8 cellular contexts compared by ENCODE assay signal in the genomic region with DNA sequence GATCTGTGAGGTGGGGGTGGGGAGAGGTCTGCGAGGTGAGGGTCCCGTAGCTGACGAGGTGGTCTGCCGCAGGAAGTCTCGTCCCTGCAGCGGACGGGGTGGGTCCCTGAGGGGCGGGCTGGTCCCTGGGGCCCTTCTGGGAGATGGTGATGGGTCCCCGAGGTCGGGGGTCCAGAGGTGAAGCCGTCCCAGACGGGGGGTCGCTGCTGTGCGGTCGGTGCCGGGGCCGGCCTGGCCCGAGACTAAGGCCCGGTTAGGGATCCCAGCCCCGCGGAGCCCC. TPM values are rescaled to one million over a fixed set of nuclear protein-coding genes. Genes with fewer than 3 reads are reported as not detected.
A peak's percentile ranks its signal among the peaks of the same experiment; 100 is the strongest.
DNase-seq lines count a peak whose midpoint lies in the region; ATAC-seq and TF ChIP-seq lines count a peak whose summit lies in the region.

No MANE protein-coding gene starts in this region.

- peaks cover 7% of the 10 kb centered on the region; the same call in 1 of the 2 replicates for H3F3A ChIP-seq in PC-9 (ENCODE audit: insufficient read depth, low read depth)

- H3K4me3 ChIP-seq in PC-9 (peak overlapping the region; percentile 76), fibroblast of lung (replicated peaks in 1 of 4; ENCODE audit: control extremely low read depth in 1 of 4, insufficient read depth in 1 of 4, low read depth in 3 of 4, low read length in 4 of 4) (peak overlapping the region; percentile 67 to 92 (median 85)), sigmoid colon (peak overlapping the region; percentile 86 to 99 (median 91))

- peak overlapping the region; percentile 92 for H3K4me2 ChIP-seq in PC-9
- peak overlapping the region; percentile 99 for H3K4me2 ChIP-seq in fibroblast of lung (ENCODE audit: extremely low read depth, insufficient read depth, low read length)

- BruUV-seq in PC-9 (replicated peaks; lab: Mats Ljungman, UMichigan) = no TSS peak

- 0 out of 2 replicates have a peak, but pooled peaks cover 6% of the 10 kb centered on the region for H4K20me1 ChIP-seq in PC-9 (ENCODE audit: insufficient read depth)
- H4K20me1 ChIP-seq in fibroblast of lung (ENCODE audit: control insufficient read depth, extremely low read depth, insufficient read depth, low read length) = no peaks in the 10 kb centered on the region

- CTCF ChIA-PET in PC-9 (lab: Charles Lee) = interaction anchor here (0.5 to 2.6 kb wide), 9 partner anchors 8 to 98 kb away, joined by 3 to 50 read pairs (median 7); a partner anchor contains a TSS

- no peak for TF ChIP-seq EP300 in sigmoid colon (IDR thresholded peaks at IDR 0.05)

- H3K36me3 ChIP-seq in PC-9 (ENCODE audit: low read depth) (no peaks in the 10 kb centered on the region; the same call in 1 of the 2 replicates), fibroblast of lung (ENCODE audit: control insufficient read depth, insufficient read depth, low read length) (no peaks in the 10 kb centered on the region), sigmoid colon (no peaks in the 10 kb centered on the region)

- H3K27me3 ChIP-seq in PC-9 (ENCODE audit: insufficient read depth, low read depth) (no peaks in the 10 kb centered on the region), fibroblast of lung (ENCODE audit: control insufficient read depth, insufficient read depth, low read length) (no peaks in the 10 kb centered on the region), sigmoid colon (no peaks in the 10 kb centered on the region)

- peak overlapping the region; percentile 77 for H3K9ac ChIP-seq in fibroblast of lung (ENCODE audit: insufficient read depth, low read length)

- POLR2A ChIA-PET in PC-9 (lab: Charles Lee; ENCODE audit: unreplicated experiment) = interaction anchor here (0.7 to 3.5 kb wide), 4 partner anchors 17 to 64 kb away, joined by 6 to 83 read pairs (median 13); a partner anchor contains a TSS

- H3K4me1 ChIP-seq in PC-9 (replicated peaks; ENCODE audit: insufficient read depth) = peaks cover 33% of the 10 kb centered on the region
- peaks cover 11% of the 10 kb centered on the region for H3K4me1 ChIP-seq in fibroblast of lung (ENCODE audit: control insufficient read depth, extremely low read depth, insufficient read depth, low read length)
- peaks cover 0 to 50% (median 47%) of the 10 kb centered on the region in 4 donors for H3K4me1 ChIP-seq in sigmoid colon

- TF ChIP-seq POLR2A in sigmoid colon (IDR thresholded peaks at IDR 0.05) = no peak

- peak overlapping the region; percentile 19; the same call in 1 of the 2 replicates for H3K27ac ChIP-seq in PC-9
- peak overlapping the region; percentile 50 for H3K27ac ChIP-seq in fibroblast of lung (ENCODE audit: insufficient read depth, low read length)
- peak overlapping the region; percentile 88 to 96 (median 95) for H3K27ac ChIP-seq in sigmoid colon

- H3K9me2 ChIP-seq in PC-9 (ENCODE audit: insufficient read depth) = no peaks in the 10 kb centered on the region

- ATAC-seq in GM21515 (IDR thresholded peaks at IDR 0.05; ENCODE audit: unreplicated experiment) = peak; percentile 19

- H3K9me3 ChIP-seq in PC-9 (ENCODE audit: insufficient read depth, low read depth) (no peaks in the 10 kb centered on the region), fibroblast of lung (ENCODE audit: control insufficient read depth, insufficient read depth, low read depth, low read length) (no peaks in the 10 kb centered on the region), sigmoid colon (no peaks in the 10 kb centered on the region)

- peaks cover 53% of the 10 kb centered on the region for H3K79me2 ChIP-seq in PC-9 (ENCODE audit: low read depth)
- H3K79me2 ChIP-seq in fibroblast of lung (ENCODE audit: control insufficient read depth, insufficient read depth, low read length) = peaks cover 53% of the 10 kb centered on the region

- TF ChIP-seq CTCF in PC-9 (conservative IDR thresholded peaks at IDR 0.05) (no peak), fibroblast of lung (conservative IDR thresholded peaks at IDR 0.05 in 1 of 2, IDR thresholded peaks at IDR 0.05 in 1 of 2; ENCODE audit: low read depth in 1 of 2, low read length in 2 of 2) (no peak), sigmoid colon (IDR thresholded peaks at IDR 0.05) (no peak)

- H2AFZ ChIP-seq in PC-9 (no peak overlapping the region), fibroblast of lung (ENCODE audit: low read length) (no peak overlapping the region)

- intact Hi-C loops in PC-9 (cut with micrococcal nuclease; ENCODE audit: unreplicated experiment) (loop anchor here (1.0 to 2.0 kb wide), 3 partner anchors 26 to 64 kb away; a partner anchor contains a TSS), sigmoid colon (cut with DNase I) (loop anchor here (2.0 kb wide), 2 partner anchors 26 to 64 kb away; a partner anchor contains a TSS)

- no peak for DNase-seq in PC-9
- no peak for DNase-seq in fibroblast of lung (ENCODE audit: low read depth in 2 of 2)
- peak; percentile 77 for DNase-seq in sigmoid colon
- DNase-seq in germinal center (ENCODE audit: low spot score) = no peak
- no peak for DNase-seq in HT-29 (ENCODE audit: low spot score)
- no peak for DNase-seq in DMS153 treated with DMSO at 0.1 percent for 48 hours (lab: John Stamatoyannopoulos, UW; ENCODE audit: unreplicated experiment)
- DNase-seq in DMS53 (lab: John Stamatoyannopoulos, UW) = no peak

- 1% methylated on average over 21 of the region's 21 CpGs for WGBS in sigmoid colon, 2 donors

RNA-seq across cellular contexts. Expression of a gene that starts 0.4 kb away (rescaled TPM):
- total RNA-seq in PC-9 (2021) (191 and 218 TPM in 2 replicates), fibroblast of lung (9.2 and 21.5 TPM in 2 replicates), sigmoid colon (100 to 1,000 TPM in 1 of 4 donors, 10 to 100 TPM in 3; 41.0 to 127 (median 42.7) TPM)
- polyA plus RNA-seq in fibroblast of lung (31.4 and 59.3 TPM in 2 replicates), sigmoid colon (100 to 1,000 TPM in 2 of 3 donors, 10 to 100 TPM in 1; 79.3 to 111 (median 101) TPM)
- 84.4 and 134 TPM in 2 replicates for polyA plus RNA-seq in fibroblast of lung (2012)
- 413 and 630 TPM in 2 replicates for polyA minus RNA-seq in fibroblast of lung (ENCODE audit: low replicate concordance)
- 59.7 and 63.0 TPM in 2 replicates for total RNA-seq in HT-29 (2014; rRNA removed; shearing (Covaris generic))

RNA-seq across cellular contexts. Expression of a gene that starts 26.6 kb away (rescaled TPM):
- total RNA-seq in PC-9 (2021) (2,281 and 3,957 TPM in 2 replicates), fibroblast of lung (under 0.01 TPM in 2 replicates), sigmoid colon (under 1 TPM; under 0.01 TPM)
- polyA plus RNA-seq in fibroblast of lung (under 0.01 TPM in 1 of 2 replicates, not detected in the other), sigmoid colon (not detected)
- polyA plus RNA-seq in fibroblast of lung (2012) = 55.5 and 161 TPM in 2 replicates
- polyA minus RNA-seq in fibroblast of lung (ENCODE audit: low replicate concordance) = under 0.01 TPM in 2 replicates
- total RNA-seq in HT-29 (2014; rRNA removed; shearing (Covaris generic)) = under 0.01 TPM in 1 of 2 replicates, not detected in the other

RNA-seq across cellular contexts. Expression of a gene that starts 27.9 kb away (rescaled TPM):
- total RNA-seq in PC-9 (2021) (1,857 and 3,341 TPM in 2 replicates), fibroblast of lung (under 0.01 TPM in 2 replicates), sigmoid colon (under 1 TPM in 3 of 4 donors, not detected in 1; under 0.01 TPM)
- polyA plus RNA-seq in fibroblast of lung (not detected in 2 replicates), sigmoid colon (not detected)
- polyA plus RNA-seq in fibroblast of lung (2012) = 194 and 235 TPM in 2 replicates
- under 0.01 TPM in 2 replicates for polyA minus RNA-seq in fibroblast of lung (ENCODE audit: low replicate concordance)
- total RNA-seq in HT-29 (2014; rRNA removed; shearing (Covaris generic)) = under 0.01 TPM in 1 of 2 replicates, not detected in the other

RNA-seq across cellular contexts. Expression of a gene that starts 37.0 kb away (rescaled TPM):
- total RNA-seq in PC-9 (2021) (3.2 and 3.6 TPM in 2 replicates), fibroblast of lung (2.3 and 2.5 TPM in 2 replicates), sigmoid colon (1 to 10 TPM; 2.8 to 3.6 (median 3.2) TPM)
- polyA plus RNA-seq in fibroblast of lung (0.53 and 1.2 TPM in 2 replicates), sigmoid colon (1 to 10 TPM in 1 of 3 donors, under 1 TPM in 2; 0.69 to 1.2 (median 0.92) TPM)
- polyA plus RNA-seq in fibroblast of lung (2012) = 0.70 and 1.2 TPM in 2 replicates
- polyA minus RNA-seq in fibroblast of lung (ENCODE audit: low replicate concordance) = not detected in 2 replicates
- total RNA-seq in HT-29 (2014; rRNA removed; shearing (Covaris generic)) = 0.05 TPM in 1 of 2 replicates, not detected in the other

Comparison
In these comparisons a context has a peak if more than half of its experiments do, and no peak if none do; other contexts are left out.
1. H3K27ac ChIP-seq: peak in every context shown above with its lines; median percentile 95 in sigmoid colon; 50 in fibroblast of lung; 19 in PC-9.
2. RNA of a gene that starts 26.6 kb away (total RNA-seq): 2,281 to 3,957 TPM in PC-9; under 0.01 TPM in fibroblast of lung, under 0.01 TPM in sigmoid colon and under 0.01 TPM in HT-29; every median in the first group is over 1,000 times any median in the second.
3. RNA of a gene that starts 27.9 kb away (total RNA-seq): 1,857 to 3,341 TPM in PC-9; under 0.01 TPM in fibroblast of lung, under 0.01 TPM in sigmoid colon and under 0.01 TPM in HT-29; every median in the first group is over 1,000 times any median in the second.
4. Peak in every context shown above with its lines, with median percentiles within 50 percentile points of each other: H3K4me3 ChIP-seq.